28 cellular contexts compared by ENCODE assay signal in the genomic region with DNA sequence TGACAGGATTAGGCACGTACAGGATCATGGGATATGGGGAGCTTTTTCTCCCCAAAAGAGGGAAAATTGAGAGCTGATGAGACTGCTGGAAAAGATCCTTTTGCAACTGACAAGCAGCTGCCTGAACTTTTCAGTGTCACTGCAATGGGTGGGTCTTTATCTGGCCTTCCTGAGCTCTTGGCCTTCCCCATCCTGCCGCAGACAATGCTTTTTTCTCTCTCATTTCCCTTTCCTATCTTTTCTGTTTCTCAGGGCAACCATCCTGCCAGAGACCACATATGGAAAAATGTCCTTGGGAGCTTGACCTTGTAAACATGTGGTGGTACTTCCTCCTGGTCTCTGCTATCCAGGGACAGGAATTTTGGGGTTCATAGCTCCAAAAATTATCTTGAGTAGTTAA.
"Had no signal": no experiment of that assay in that cellular context is flagged by ENCODE, and none has a peak within 500 bp of the region (broad histone marks: within the 10 kb centered on the region; RNA-seq: fewer than 3 reads in every experiment).

No MANE protein-coding gene starts in this region.

- DNase-seq: naive B cell; naive thymus-derived CD8-positive, alpha-beta T cell; nephron progenitor cell; nucleus accumbens; pancreas; retina; right lobe of liver; sigmoid colon; small intestine; stimulated activated CD4-positive, alpha-beta T cell treated with anti-CD3 and anti-CD28 coated beads, Interleukin-12 subunit alpha, Interleukin-12 subunit beta, amount 100 ng/mL, for 4 hours; stimulated activated CD4-positive, alpha-beta T cell treated with anti-CD3 and anti-CD28 coated beads, Interleukin-2, amount 100 ng/mL, for 24 hours; stimulated activated CD4-positive, alpha-beta T cell treated with anti-CD3 and anti-CD28 coated beads, Interleukin-2, amount 100 ng/mL, for 48 hours; stimulated activated CD4-positive, alpha-beta T cell treated with anti-CD3 and anti-CD28 coated beads, Interleukin-4, amount 100 ng/mL, for 24 hours; stimulated activated naive B cell treated with anti-CD40 and anti-IgM and Interleukin-4, amounts not matched to agents 10 μg/mL and 1 μg/mL and 100 μg/mL, for 72 hours; stimulated activated naive CD4-positive, alpha-beta T cell treated with Interleukin-2 at 50 U/mL for 16 hours; stomach; testis; tibial artery; transverse colon; upper lobe of left lung had no signal

- FAIRE-seq: pancreas, small intestine, urothelium cell line had no signal

- H3K9me3 ChIP-seq: pancreas, prostate gland, right lobe of liver, suprapubic skin, testis, vagina had no signal

- H3K36me3 ChIP-seq: neutrophil, pancreas, prostate gland, right atrium auricular region, right lobe of liver, sigmoid colon, stomach, suprapubic skin, tibial artery, transverse colon, upper lobe of left lung, vagina had no signal

- H3K27me3 ChIP-seq: neutrophil, pancreas, right atrium auricular region, right lobe of liver, sigmoid colon, stomach, suprapubic skin, testis, tibial artery, transverse colon, upper lobe of left lung, vagina had no signal

- H3K4me1 ChIP-seq: pancreas, prostate gland, right atrium auricular region, right lobe of liver, sigmoid colon, stomach, suprapubic skin, testis, tibial artery, transverse colon, upper lobe of left lung, vagina had no signal

- H3K4me3 ChIP-seq: pancreas, prostate gland, right atrium auricular region, right lobe of liver, sigmoid colon, stomach, suprapubic skin, testis, tibial artery, transverse colon, upper lobe of left lung, vagina had no signal

- H3K27ac ChIP-seq: neutrophil, pancreas, prostate gland, right atrium auricular region, right lobe of liver, sigmoid colon, stomach, suprapubic skin, testis, tibial artery, transverse colon, upper lobe of left lung, vagina had no signal

- ATAC-seq: naive thymus-derived CD8-positive, alpha-beta T cell; natural killer cell treated with Interleukin-12 subunit alpha and Interleukin-12 subunit beta and Interleukin-15 and Interleukin-18, amount 100 ng/mL, for 72 hours; pancreas; stimulated activated effector memory CD8-positive, alpha-beta T cell treated with anti-CD3 and anti-CD28 coated beads, Interleukin-12 subunit alpha, Interleukin-12 subunit beta, amount 100 ng/mL, for 72 hours; stimulated activated naive B cell treated with anti-CD40 and anti-IgM and Interleukin-4, amounts not matched to agents 10 μg/mL and 1 μg/mL and 100 μg/mL, for 72 hours had no signal
